Comparison of ENCODE assay signal across 8 cellular contexts in the genomic region with DNA sequence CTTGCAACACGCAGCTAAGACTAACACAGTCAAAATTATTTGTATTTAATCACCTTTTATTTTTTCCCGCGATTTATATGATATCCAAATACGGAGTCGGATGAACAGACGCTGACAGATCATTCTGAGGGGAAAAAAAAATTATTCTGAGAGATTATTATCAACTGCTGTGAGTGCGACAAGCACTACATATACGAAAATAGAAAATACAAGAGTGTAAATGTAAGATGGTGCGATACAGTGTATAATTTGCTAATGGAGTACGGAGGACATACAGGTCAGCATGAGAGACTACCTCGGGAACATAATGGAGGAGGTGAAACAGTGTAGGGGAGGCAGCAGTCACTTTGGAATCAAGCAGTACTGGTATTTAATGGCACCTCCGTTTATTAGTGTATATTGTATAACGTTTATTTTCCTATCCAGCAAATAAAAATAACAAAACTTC. TPM values are rescaled to one million over a fixed set of nuclear protein-coding genes. Genes with fewer than 3 reads are reported as not detected.
DNase-seq lines count a peak whose midpoint lies in the region; ATAC-seq and TF ChIP-seq lines count a peak whose summit lies in the region.

No MANE protein-coding gene starts in this region.

- H3K4me3 ChIP-seq in ascending aorta (peak overlapping the region; percentile 78 to 88), left lung (peak overlapping the region; percentile 82 to 88), tibial nerve (peak overlapping the region; percentile 42 to 81 (median 70))

- CTCF ChIA-PET in HEK293T (lab: Yijun Ruan, JAX) = interaction anchor here (0.9 to 1.1 kb wide), 2 partner anchors 10 to 247 kb away, joined by 3 read pairs; no protein-coding TSS in a partner anchor

- TF ChIP-seq CTCF in ascending aorta (IDR thresholded peaks at IDR 0.05) (no peak), left lung (IDR thresholded peaks at IDR 0.05) (no peak), tibial nerve (IDR thresholded peaks at IDR 0.05) (no peak)

- POLR2A ChIA-PET in HEK293T (lab: Yijun Ruan, JAX) = interaction anchor here (0.7 to 3.8 kb wide), 11 partner anchors 12 to 584 kb away, joined by 3 to 59 read pairs (median 7); a partner anchor contains a TSS

- H3K27me3 ChIP-seq in ascending aorta (no peaks in the 10 kb centered on the region), left lung (no peaks in the 10 kb centered on the region), tibial nerve (no peaks in the 10 kb centered on the region)

- no peak for ATAC-seq in left lung

- H3K9me3 ChIP-seq in ascending aorta = no peaks in the 10 kb centered on the region
- H3K9me3 ChIP-seq in left lung = no peaks in the 10 kb centered on the region
- H3K9me3 ChIP-seq in tibial nerve = no peaks in the 10 kb centered on the region

- 6 to 7% methylated on average over 13 of the region's 13 CpGs for WGBS in tibial nerve, 2 donors

- H3K27ac ChIP-seq in ascending aorta = peak overlapping the region; percentile 48 to 71
- H3K27ac ChIP-seq in left lung = peak overlapping the region; percentile 81 to 92
- H3K27ac ChIP-seq in tibial nerve = peak overlapping the region; percentile 60 to 89 (median 82)

- peaks cover 0 to 15% of the 10 kb centered on the region in 2 donors for H3K4me1 ChIP-seq in ascending aorta
- peaks cover 10 to 39% of the 10 kb centered on the region in 2 donors for H3K4me1 ChIP-seq in left lung
- H3K4me1 ChIP-seq in tibial nerve = peaks cover 7 to 36% (median 19%) of the 10 kb centered on the region in 4 donors

- intact Hi-C loops in ascending aorta (cut with DNase I) = loop anchor here (1.0 to 10.0 kb wide), 6 partner anchors 22 to 1541 kb away; a partner anchor contains a TSS
- intact Hi-C loops in left lung (cut with DNase I) = no loop called here

- no peak for TF ChIP-seq POLR2A in tibial nerve (IDR thresholded peaks at IDR 0.05)

- peak; percentile 21 for DNase-seq in Ammon's horn (ENCODE audit: low spot score)
- no peak for DNase-seq in HEK293T (ENCODE audit: extremely low spot score)
- DNase-seq in ascending aorta (ENCODE audit: low spot score in 2 of 2) = no peak
- DNase-seq in left lung = no peak
- no peak for DNase-seq in tibial nerve (ENCODE audit: low spot score in 2 of 2)
- no peak for DNase-seq in KG1 (lab: John Stamatoyannopoulos, UW)
- DNase-seq in NCI-H2081 (lab: John Stamatoyannopoulos, UW) = no peak
- no peak for DNase-seq in stimulated activated naive CD4-positive, alpha-beta T cell treated with Interleukin-2 at 50 U/mL for 16 hours (lab: John Stamatoyannopoulos, UW)

- no peaks in the 10 kb centered on the region for H3K36me3 ChIP-seq in ascending aorta
- no peaks in the 10 kb centered on the region for H3K36me3 ChIP-seq in left lung
- no peaks in the 10 kb centered on the region for H3K36me3 ChIP-seq in tibial nerve

- no peak for TF ChIP-seq EP300 in tibial nerve (IDR thresholded peaks at IDR 0.05)

TF ChIP-seq in HEK293T, 16 proteins besides CTCF, POLR2A, EP300 and RAD21:
- no peak for TF ChIP-seq FOXK2 (IDR thresholded peaks at IDR 0.05)
- 0 out of 2 replicates have a peak, but pooled peaks have one; percentile 2 for TF ChIP-seq CTBP1 (IDR thresholded peaks at IDR 0.05; ENCODE audit: borderline replicate concordance)

RNA-seq across cellular contexts. Expression of a gene that starts 2.8 kb away (rescaled TPM):
- 6.2 TPM for total RNA-seq in ascending aorta
- total RNA-seq in left lung = 10 to 100 TPM; 10.3 to 13.6 TPM
- 10 to 100 TPM in 3 of 4 donors, 1 to 10 TPM in 1; 9.4 to 15.1 (median 11.9) TPM for total RNA-seq in tibial nerve

RNA-seq across cellular contexts. Expression of a gene that starts 21.5 kb away (rescaled TPM):
- total RNA-seq in ascending aorta (83.5 TPM), left lung (10 to 100 TPM; 27.8 to 30.9 TPM), tibial nerve (10 to 100 TPM; 29.5 to 62.1 (median 43.0) TPM)
